Comparison of ENCODE assay signal across 8 cellular contexts in the genomic region with DNA sequence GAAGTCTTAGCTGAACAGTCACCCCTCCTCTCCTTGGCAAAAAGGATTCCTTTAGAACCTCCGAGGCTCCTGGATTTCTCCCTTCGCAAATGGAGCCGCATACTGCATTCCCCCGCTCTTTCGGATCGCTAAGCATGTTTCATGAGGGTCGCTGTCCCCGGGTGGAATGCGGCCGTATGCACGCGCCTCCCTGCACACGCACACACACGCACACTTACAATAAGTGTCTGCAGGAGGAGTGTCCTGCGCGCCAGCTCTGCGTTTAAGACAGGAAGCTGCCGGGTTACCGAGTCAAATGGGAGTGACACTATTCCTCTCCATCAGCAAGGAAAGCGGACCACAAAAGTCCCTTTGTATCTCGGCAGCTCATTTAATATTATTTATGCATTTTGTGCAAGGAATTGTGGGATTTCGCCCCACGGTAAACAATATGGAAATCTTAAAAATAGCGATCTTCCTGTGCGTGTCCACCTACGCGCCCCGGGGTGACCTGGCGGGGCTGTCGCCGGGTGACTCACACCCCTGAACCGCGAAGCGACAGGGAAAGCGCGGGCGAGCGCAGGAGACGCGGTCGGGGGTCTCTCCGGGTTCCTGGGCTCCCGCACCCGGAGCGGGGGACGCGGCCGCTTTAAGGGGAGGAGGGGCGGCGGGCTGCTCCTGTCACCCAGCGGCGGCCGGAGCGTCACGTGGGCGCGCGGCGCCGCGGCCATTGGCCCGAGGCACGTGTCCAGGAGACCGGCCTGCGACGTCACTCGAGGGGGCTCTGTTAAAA. TPM values are rescaled to one million over a fixed set of nuclear protein-coding genes. Genes with fewer than 3 reads are reported as not detected.
DNase-seq lines count a peak whose midpoint lies in the region; ATAC-seq and TF ChIP-seq lines count a peak whose summit lies in the region.

No MANE protein-coding gene starts in this region.

- no peak overlapping the region for H3K27ac ChIP-seq in right cardiac atrium (ENCODE audit: low read length)

- no peak overlapping the region for H3K27ac Mint-ChIP-seq in progenitor cell of endocrine pancreas

- ATAC-seq in right cardiac atrium (peak; percentile 86 to 90), HG03565 (IDR thresholded peaks at IDR 0.05; ENCODE audit: unreplicated experiment) (no peak), GM18907 (IDR thresholded peaks at IDR 0.05; ENCODE audit: unreplicated experiment) (no peak)

- intact Hi-C loops in right cardiac atrium (cut with DNase I), result no loop called here

- H3K4me3 Mint-ChIP-seq in progenitor cell of endocrine pancreas (ENCODE audit: low read depth), result peak overlapping the region; percentile 47

- peak overlapping the region; percentile 82 for H3K4me3 ChIP-seq in right cardiac atrium (ENCODE audit: low read length)

- no peaks in the 10 kb centered on the region for H3K9me3 ChIP-seq in right cardiac atrium (ENCODE audit: control insufficient read depth, low read length)

- H3K27me3 Mint-ChIP-seq in progenitor cell of endocrine pancreas, result peaks cover 78% of the 10 kb centered on the region

- H3K27me3 ChIP-seq in right cardiac atrium (ENCODE audit: control insufficient read depth, insufficient read depth), result no peaks in the 10 kb centered on the region

- WGBS in right cardiac atrium, result 2% methylated on average over 67 of the region's 67 CpGs

- peaks cover 5% of the 10 kb centered on the region for H3K4me1 Mint-ChIP-seq in progenitor cell of endocrine pancreas (ENCODE audit: low read depth)

- H3K9me3 Mint-ChIP-seq in progenitor cell of endocrine pancreas (ENCODE audit: low read depth), result no peaks in the 10 kb centered on the region

- DNase-seq in NCI-H146 (lab: John Stamatoyannopoulos, UW) (peak; percentile 29), NCI-H146 treated with DMSO at 0.1 percent for 48 hours (lab: John Stamatoyannopoulos, UW; ENCODE audit: unreplicated experiment) (no peak), NCI-H128 (lab: John Stamatoyannopoulos, UW; ENCODE audit: unreplicated experiment) (peak; percentile 45), amygdala (lab: John Stamatoyannopoulos, UW) (peak in 54 of 56 donors; percentile 8 to 86 (median 61)), right cardiac atrium (peak; percentile 73 to 88 (median 85)), progenitor cell of endocrine pancreas (ENCODE audit: low spot score, unreplicated experiment) (peak; percentile 49)

- H3K36me3 Mint-ChIP-seq in progenitor cell of endocrine pancreas (ENCODE audit: insufficient read depth), result no peaks in the 10 kb centered on the region

- peaks cover 2% of the 10 kb centered on the region for H3K4me1 ChIP-seq in right cardiac atrium (ENCODE audit: control insufficient read depth, insufficient read depth, low read length)

- TF ChIP-seq CTCF in progenitor cell of endocrine pancreas (IDR thresholded peaks at IDR 0.05; ENCODE audit: unreplicated experiment), result no peak

RNA-seq across cellular contexts. Expression of a gene that starts 1.0 kb away (rescaled TPM):
- total RNA-seq in right cardiac atrium, result under 1 TPM in 2 of 4 donors, not detected in 2; 0.11 to 0.35 TPM
- polyA plus RNA-seq in right cardiac atrium, result 0.16 TPM
- not detected in 2 replicates for total RNA-seq in progenitor cell of endocrine pancreas

Comparison
In these comparisons a context has a peak if more than half of its experiments do, and no peak if none do; other contexts are left out.
1. ATAC-seq: peak in right cardiac atrium (2 of 2); none in HG03565 (single experiment) and GM18907 (single experiment).